1 cellular context compared by ENCODE assay signal in genomic region chr16:71585318-71585703, GRCh38.
TF ChIP-seq lines count a peak whose summit lies in the region.

No MANE protein-coding gene starts in this region.

TF ChIP-seq in HepG2, 621 proteins besides CTCF, POLR2A, EP300 and RAD21 (continues in another document):
- 0 out of 2 replicates have a peak, but pooled peaks have one; percentile 32 for TF ChIP-seq ZNF124 (CRISPR knock-in tag; IDR thresholded peaks at IDR 0.05)
- peak; percentile 26; the same call in 1 of the 2 replicates for TF ChIP-seq ZNF710 (CRISPR knock-in tag; IDR thresholded peaks at IDR 0.05; ENCODE audit: borderline replicate concordance)
- TF ChIP-seq RBFOX2 (IDR thresholded peaks at IDR 0.05; ENCODE audit: low read depth, low read length), result peak; percentile 57; the same call in 1 of the 2 replicates
- TF ChIP-seq RXRB (CRISPR knock-in tag; IDR thresholded peaks at IDR 0.05; ENCODE audit: borderline replicate concordance), result peak; percentile 45; the same call in 1 of the 2 replicates
- no peak for TF ChIP-seq ZNF746 (CRISPR knock-in tag; IDR thresholded peaks at IDR 0.05)
- TF ChIP-seq KDM3A (CRISPR knock-in tag; IDR thresholded peaks at IDR 0.05; ENCODE audit: low read depth), result 0 out of 2 replicates have a peak, but pooled peaks have one; percentile 48
- TF ChIP-seq SRF (IDR thresholded peaks at IDR 0.05; ENCODE audit: low read depth, low read length), result no peak
- TF ChIP-seq POGK (CRISPR knock-in tag; conservative IDR thresholded peaks at IDR 0.05), result no peak
- TF ChIP-seq TBP (CRISPR knock-in tag; IDR thresholded peaks at IDR 0.05), result no peak
- TF ChIP-seq ZNF441 (CRISPR knock-in tag; IDR thresholded peaks at IDR 0.05; ENCODE audit: borderline replicate concordance), result peak; percentile 42; the same call in 1 of the 2 replicates
- 0 out of 2 replicates have a peak, but pooled peaks have one; percentile 35 for TF ChIP-seq DMAP1 (CRISPR knock-in tag; IDR thresholded peaks at IDR 0.05)
- peak; percentile 75 for TF ChIP-seq EHMT2 (IDR thresholded peaks at IDR 0.05; ENCODE audit: borderline replicate concordance, low read depth, low read length)
- TF ChIP-seq DRAP1 (CRISPR knock-in tag; IDR thresholded peaks at IDR 0.05), result peak; percentile 44
- TF ChIP-seq EED (CRISPR knock-in tag; IDR thresholded peaks at IDR 0.05), result no peak
- no peak for TF ChIP-seq RFX3 (CRISPR knock-in tag; IDR thresholded peaks at IDR 0.05)
- TF ChIP-seq ERF (CRISPR knock-in tag; IDR thresholded peaks at IDR 0.05), result peak; percentile 35; the same call in 1 of the 2 replicates
- peak; percentile 53; the same call in 1 of the 2 replicates for TF ChIP-seq ZSCAN9 (CRISPR knock-in tag; IDR thresholded peaks at IDR 0.05; ENCODE audit: borderline replicate concordance)
- 0 out of 2 replicates have a peak, but pooled peaks have one; percentile 82 for TF ChIP-seq AHDC1 (CRISPR knock-in tag; IDR thresholded peaks at IDR 0.05; ENCODE audit: borderline replicate concordance)
- TF ChIP-seq HNF4A (CRISPR knock-in tag; IDR thresholded peaks at IDR 0.05), result peak; percentile 49
- TF ChIP-seq CCDC6 (CRISPR knock-in tag; IDR thresholded peaks at IDR 0.05), result no peak
- TF ChIP-seq SNAPC2 (CRISPR knock-in tag; IDR thresholded peaks at IDR 0.05), result peak; percentile 85; the same call in 1 of the 2 replicates
- peak; percentile 83 for TF ChIP-seq ASH2L (IDR thresholded peaks at IDR 0.05; ENCODE audit: insufficient read length, low read depth, low read length)
- TF ChIP-seq ZNF567 (CRISPR knock-in tag; IDR thresholded peaks at IDR 0.05; ENCODE audit: borderline replicate concordance), result no peak
- TF ChIP-seq SAP130 (CRISPR knock-in tag; IDR thresholded peaks at IDR 0.05; ENCODE audit: low read depth), result peak; percentile 63
- TF ChIP-seq ELK4 (CRISPR knock-in tag; IDR thresholded peaks at IDR 0.05; ENCODE audit: borderline replicate concordance), result no peak
- peak; percentile 14; the same call in 1 of the 2 replicates for TF ChIP-seq SALL1 (CRISPR knock-in tag; IDR thresholded peaks at IDR 0.05)
- TF ChIP-seq SMYD3 (CRISPR knock-in tag; IDR thresholded peaks at IDR 0.05), result 0 out of 2 replicates have a peak, but pooled peaks have one; percentile 42
- no peak for TF ChIP-seq SOX13 (IDR thresholded peaks at IDR 0.05)
- peak in 1 of 2 experiments; percentile 73; a peak in 2 of 4 replicates for TF ChIP-seq SOX13 (CRISPR knock-in tag; conservative IDR thresholded peaks at IDR 0.05 in 1 of 2, IDR thresholded peaks at IDR 0.05 in 1 of 2)
- TF ChIP-seq KDM2A (CRISPR knock-in tag; IDR thresholded peaks at IDR 0.05; ENCODE audit: borderline replicate concordance, low read depth), result no peak
- peak; percentile 24; the same call in 1 of the 2 replicates for TF ChIP-seq TFDP2 (CRISPR knock-in tag; IDR thresholded peaks at IDR 0.05)
- TF ChIP-seq NCOA2 (CRISPR knock-in tag; IDR thresholded peaks at IDR 0.05), result peak; percentile 88
- TF ChIP-seq SIX1 (CRISPR knock-in tag; IDR thresholded peaks at IDR 0.05; ENCODE audit: borderline replicate concordance), result peak; percentile 61
- TF ChIP-seq YEATS4 (CRISPR knock-in tag; IDR thresholded peaks at IDR 0.05; ENCODE audit: borderline replicate concordance), result 0 out of 2 replicates have a peak, but pooled peaks have one; percentile 18
- peak; percentile 55; the same call in 1 of the 2 replicates for TF ChIP-seq FOSL2 (CRISPR knock-in tag; IDR thresholded peaks at IDR 0.05)
- TF ChIP-seq NFE2 (CRISPR knock-in tag; IDR thresholded peaks at IDR 0.05), result no peak
- TF ChIP-seq GABPA (IDR thresholded peaks at IDR 0.05; ENCODE audit: low read depth, low read length), result no peak
- 0 out of 2 replicates have a peak, but pooled peaks have one; percentile 26 for TF ChIP-seq GABPA (CRISPR knock-in tag; IDR thresholded peaks at IDR 0.05; ENCODE audit: low read depth)
- no peak for TF ChIP-seq ATF6 (CRISPR knock-in tag; conservative IDR thresholded peaks at IDR 0.05)
- TF ChIP-seq KMT2A (CRISPR knock-in tag; IDR thresholded peaks at IDR 0.05), result 0 out of 2 replicates have a peak, but pooled peaks have one; percentile 29
- peak; percentile 94; the same call in 1 of the 2 replicates for TF ChIP-seq ATM (IDR thresholded peaks at IDR 0.05; ENCODE audit: borderline replicate concordance)
- TF ChIP-seq DBP (CRISPR knock-in tag; IDR thresholded peaks at IDR 0.05; ENCODE audit: not compliant biosample characterization), result no peak
- TF ChIP-seq HNRNPLL (IDR thresholded peaks at IDR 0.05; ENCODE audit: low read depth, low read length, poor library complexity, severe bottlenecking), result no peak
- TF ChIP-seq ETV5 (CRISPR knock-in tag; IDR thresholded peaks at IDR 0.05; ENCODE audit: borderline replicate concordance), result peak; percentile 94
- TF ChIP-seq NCOR1 (IDR thresholded peaks at IDR 0.05; ENCODE audit: borderline replicate concordance, low read length), result peak; percentile 70; the same call in 1 of the 2 replicates
- TF ChIP-seq CREM (IDR thresholded peaks at IDR 0.05), result peak; percentile 51; the same call in 1 of the 2 replicates
- TF ChIP-seq CREM (CRISPR knock-in tag; IDR thresholded peaks at IDR 0.05), result no peak
- peak; percentile 84 for TF ChIP-seq ISL2 (CRISPR knock-in tag; IDR thresholded peaks at IDR 0.05)
- peak; percentile 65 for TF ChIP-seq NFKBIZ (CRISPR knock-in tag; IDR thresholded peaks at IDR 0.05)
- no peak for TF ChIP-seq RFXAP (CRISPR knock-in tag; IDR thresholded peaks at IDR 0.05; ENCODE audit: borderline replicate concordance)
- TF ChIP-seq PTBP1 (IDR thresholded peaks at IDR 0.05; ENCODE audit: low read depth, low read length, poor library complexity, severe bottlenecking), result no peak
- TF ChIP-seq ZBTB34 (CRISPR knock-in tag; IDR thresholded peaks at IDR 0.05), result peak; percentile 57; the same call in 1 of the 2 replicates
- no peak for TF ChIP-seq RFXANK (CRISPR knock-in tag; IDR thresholded peaks at IDR 0.05)
